In the genomic region with DNA sequence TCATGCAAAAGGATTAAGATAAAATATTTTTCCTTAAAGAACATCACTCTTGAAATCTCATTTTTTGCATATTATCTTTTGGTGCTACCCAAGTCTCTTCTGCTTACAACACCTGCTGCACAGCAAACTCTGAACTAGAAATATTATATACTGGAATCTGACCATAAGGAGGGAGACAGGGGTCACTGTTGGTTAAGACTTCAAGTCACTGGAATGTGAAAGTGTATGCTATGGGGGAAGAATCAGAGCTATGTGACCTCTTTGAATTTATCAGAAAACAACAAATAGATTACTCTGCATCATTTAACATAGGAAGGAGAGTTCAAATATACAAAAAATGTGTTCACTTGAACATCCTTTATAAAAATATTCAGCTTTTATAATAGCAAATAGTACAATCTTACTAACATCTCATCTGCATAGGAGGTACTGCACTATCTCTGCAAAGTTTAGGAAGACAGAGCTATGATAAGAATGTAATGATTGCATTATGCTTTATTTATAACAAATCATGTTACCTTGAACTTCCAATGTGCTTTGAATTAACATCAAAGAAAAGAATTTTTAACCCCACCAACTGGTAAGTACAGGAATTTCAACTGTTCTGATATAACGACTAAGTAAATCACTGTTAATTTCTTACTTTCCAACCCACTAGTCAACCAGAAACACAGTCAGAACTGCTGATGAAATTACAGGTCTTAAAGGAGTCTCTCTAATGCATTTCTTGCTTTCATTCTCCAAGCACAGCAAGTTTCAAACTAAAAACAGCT, we compare ENCODE assay signal across 1 cellular context.
TF ChIP-seq lines count a peak whose summit lies in the region.

No MANE protein-coding gene starts in this region.

TF ChIP-seq in H1, 55 proteins besides CTCF, POLR2A, EP300 and RAD21 (continued from another document):
- TF ChIP-seq KDM1A (IDR thresholded peaks at IDR 0.05; ENCODE audit: borderline replicate concordance, low read length) (no peak), CBX5 (IDR thresholded peaks at IDR 0.05; ENCODE audit: low read depth, low read length) (no peak), CHD1 (IDR thresholded peaks at IDR 0.05; ENCODE audit: low read depth, low read length) (no peak), TCF12 (IDR thresholded peaks at IDR 0.05; ENCODE audit: low read depth, low read length) (no peak), MAFK (IDR thresholded peaks at IDR 0.05; ENCODE audit: low read depth, low read length) (no peak), POLR2AphosphoS5 (IDR thresholded peaks at IDR 0.05; ENCODE audit: low read depth, low read length) (no peak), BACH1 (IDR thresholded peaks at IDR 0.05; ENCODE audit: low read length) (no peak), KDM4A (IDR thresholded peaks at IDR 0.05; ENCODE audit: low read depth, low read length, severe bottlenecking) (no peak), SUZ12 (IDR thresholded peaks at IDR 0.05; ENCODE audit: low read length) (no peak), NANOG (IDR thresholded peaks at IDR 0.05; ENCODE audit: insufficient read depth, low read depth, low read length, poor library complexity, severe bottlenecking) (no peak), POU5F1 (IDR thresholded peaks at IDR 0.05; ENCODE audit: low read depth, low read length) (no peak), PHF8 (conservative IDR thresholded peaks at IDR 0.05; ENCODE audit: low read depth, low read length) (no peak), JUND (IDR thresholded peaks at IDR 0.05; ENCODE audit: low read length) (no peak), NRF1 (IDR thresholded peaks at IDR 0.05; ENCODE audit: low read depth, low read length) (no peak)
